In the genomic region with DNA sequence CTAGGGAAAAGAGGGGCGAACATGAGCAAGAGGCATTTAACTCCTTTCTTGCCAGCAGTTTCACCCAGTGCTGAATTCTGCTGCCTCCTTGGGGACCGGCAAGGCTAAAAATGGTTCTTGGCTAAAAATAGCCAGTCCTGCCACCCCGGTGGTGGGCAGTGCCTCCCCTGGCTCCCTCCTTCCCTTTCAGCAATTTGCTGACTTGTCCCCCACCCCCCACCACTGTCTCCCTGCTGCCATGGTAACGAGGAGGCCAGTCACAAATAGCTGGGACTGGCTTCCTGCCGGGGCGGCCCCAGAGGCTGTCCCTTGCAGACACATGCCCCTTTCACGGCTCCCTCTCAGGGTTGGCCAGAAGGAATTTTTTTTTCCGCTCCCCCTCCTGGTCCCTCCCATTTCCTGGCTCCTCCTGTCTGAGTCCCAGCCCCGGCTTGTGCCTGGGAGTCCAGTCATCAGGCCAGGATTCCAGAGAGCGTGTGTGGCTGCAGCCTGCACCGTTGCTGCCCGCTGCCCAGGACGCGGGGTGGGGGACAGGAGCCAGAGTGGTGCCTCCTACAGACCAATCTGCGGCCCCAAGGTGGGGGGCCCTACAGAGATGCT, we compare ENCODE assay signal across 8 cellular contexts.
DNase-seq lines count a peak whose midpoint lies in the region; ATAC-seq, FAIRE-seq and TF ChIP-seq lines count a peak whose summit lies in the region.

No MANE protein-coding gene starts in this region.

- H3K4me1 ChIP-seq in muscle layer of duodenum (ENCODE audit: control insufficient read depth in 1 of 2, insufficient read depth in 2 of 2, low read length in 2 of 2), result peaks cover 4 to 41% of the 10 kb centered on the region in 2 donors

- H3K9me3 ChIP-seq in muscle layer of duodenum (ENCODE audit: control insufficient read depth in 1 of 2, low read length in 2 of 2), result no peaks in the 10 kb centered on the region

- TF ChIP-seq CTCF in fibroblast of pulmonary artery (IDR thresholded peaks at IDR 0.05; ENCODE audit: low read length, missing control alignments), result no peak

- FAIRE-seq in TTC549 (lab: Jason Lieb, UNC), result peak; percentile 96

- peak overlapping the region; percentile 84 for H3K4me3 ChIP-seq in fibroblast of pulmonary artery (replicated peaks; ENCODE audit: low read depth, low read length)
- peak overlapping the region; percentile 69 to 75 for H3K4me3 ChIP-seq in muscle layer of duodenum (ENCODE audit: low read depth in 1 of 2, low read length in 2 of 2)

- peak; percentile 89 for DNase-seq in Ammon's horn (ENCODE audit: low spot score)
- DNase-seq in GM19238 (ENCODE audit: insufficient read length, low spot score), result peak; percentile 62
- peak; percentile 98 for DNase-seq in fibroblast of pulmonary artery (ENCODE audit: low read depth)
- no peak for DNase-seq in NCI-H1092 treated with DMSO at 0.1 percent for 48 hours (lab: John Stamatoyannopoulos, UW)
- DNase-seq in NCI-H446 treated with DMSO at 0.1 percent for 48 hours (lab: John Stamatoyannopoulos, UW), result no peak

- peak; percentile 46 for ATAC-seq in HG03558 (IDR thresholded peaks at IDR 0.05; ENCODE audit: extremely low read depth, unreplicated experiment)

- peaks cover 7 to 25% of the 10 kb centered on the region in 2 donors for H3K36me3 ChIP-seq in muscle layer of duodenum (ENCODE audit: control insufficient read depth in 1 of 2, insufficient read depth in 2 of 2, low read length in 2 of 2)

- H3K27me3 ChIP-seq in muscle layer of duodenum (ENCODE audit: low read depth, low read length), result no peaks in the 10 kb centered on the region

- peak overlapping the region; percentile 76 for H3K27ac ChIP-seq in muscle layer of duodenum (ENCODE audit: low read length)

Comparison
In these comparisons a context has a peak if more than half of its experiments do, and no peak if none do; other contexts are left out.
1. DNase-seq: peak in Ammon's horn (single experiment), GM19238 (single experiment) and fibroblast of pulmonary artery (single experiment); none in NCI-H1092 treated with DMSO at 0.1 percent for 48 hours (single experiment) and NCI-H446 treated with DMSO at 0.1 percent for 48 hours (single experiment).